In the genomic region with DNA sequence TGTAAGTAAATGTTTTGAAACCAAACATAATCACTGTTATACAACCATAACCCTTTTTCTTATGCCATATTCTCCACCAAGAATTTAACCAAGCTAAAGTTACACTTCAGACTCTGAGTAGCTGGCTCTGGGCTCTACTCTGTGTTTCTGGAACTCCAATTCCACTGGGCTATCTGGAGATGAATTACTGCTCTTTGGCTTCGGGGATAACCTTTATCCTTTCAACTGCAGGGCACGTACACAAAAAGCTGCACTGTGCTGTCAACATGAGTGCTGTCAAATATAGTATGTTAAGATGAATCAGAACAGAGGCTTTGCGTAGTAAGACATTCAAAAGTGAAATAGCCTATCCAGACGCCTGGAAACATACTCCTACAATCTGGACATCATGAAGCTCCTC, we compare ENCODE assay signal across 29 cellular contexts.
"Had no signal": no experiment of that assay in that cellular context is flagged by ENCODE, and none has a peak within 500 bp of the region (broad histone marks: within the 10 kb centered on the region; RNA-seq: fewer than 3 reads in every experiment).

No MANE protein-coding gene starts in this region.

- H3K36me3 ChIP-seq: neural progenitor cell, pancreas, spleen, suprapubic skin, thoracic aorta, thyroid gland, tibial nerve, upper lobe of left lung, vagina had no signal

- H3K27me3 Mint-ChIP-seq: stimulated activated memory B cell treated with anti-CD40 and anti-IgM and Interleukin-4, amounts not matched to agents 10 μg/mL and 1 μg/mL and 100 μg/mL, for 72 hours; stimulated activated naive CD8-positive, alpha-beta T cell treated with anti-CD3 and anti-CD28 coated beads, Interleukin-15, amount 100 ng/mL, for 72 hours had no signal

- H3K9me3 Mint-ChIP-seq: natural killer cell; nephron; neural progenitor cell; stimulated activated memory B cell treated with anti-CD40 and anti-IgM and Interleukin-4, amounts not matched to agents 10 μg/mL and 1 μg/mL and 100 μg/mL, for 72 hours; stimulated activated naive CD8-positive, alpha-beta T cell treated with anti-CD3 and anti-CD28 coated beads, Interleukin-15, amount 100 ng/mL, for 72 hours had no signal

- H3K36me3 Mint-ChIP-seq: naive thymus-derived CD4-positive, alpha-beta T cell; natural killer cell; neural progenitor cell; stimulated activated memory B cell treated with anti-CD40 and anti-IgM and Interleukin-4, amounts not matched to agents 10 μg/mL and 1 μg/mL and 100 μg/mL, for 72 hours had no signal

- H3K4me3 Mint-ChIP-seq: naive thymus-derived CD4-positive, alpha-beta T cell; natural killer cell; nephron; neural progenitor cell; stimulated activated memory B cell treated with anti-CD40 and anti-IgM and Interleukin-4, amounts not matched to agents 10 μg/mL and 1 μg/mL and 100 μg/mL, for 72 hours; stimulated activated naive CD8-positive, alpha-beta T cell treated with anti-CD3 and anti-CD28 coated beads, Interleukin-15, amount 100 ng/mL, for 72 hours had no signal

- H3K27me3 ChIP-seq: neural progenitor cell, pancreas, spleen, suprapubic skin, thyroid gland, tibial nerve, upper lobe of left lung, vagina had no signal

- ATAC-seq: naive thymus-derived CD4-positive, alpha-beta T cell; natural killer cell; pancreas; psoas muscle; right cardiac atrium; sciatic nerve; stimulated activated memory B cell treated with anti-CD40 and anti-IgM and Interleukin-4, amounts not matched to agents 10 μg/mL and 1 μg/mL and 100 μg/mL, for 72 hours; stimulated activated naive CD8-positive, alpha-beta T cell treated with anti-CD3 and anti-CD28 coated beads, Interleukin-15, amount 100 ng/mL, for 72 hours; stimulated activated naive CD8-positive, alpha-beta T cell treated with anti-CD3 and anti-CD28 coated beads, Interleukin-15, Interleukin-2, amounts not matched to agents 100 U/mL and 50 U/mL, for 24 hours had no signal

- H3K4me3 ChIP-seq: neural progenitor cell, pancreas, psoas muscle, skin epidermis, smooth muscle cell, spleen, suprapubic skin, thoracic aorta, thyroid gland, tibial nerve, upper lobe of left lung, vagina had no signal

- H3K9me3 ChIP-seq: pancreas, psoas muscle, spleen, suprapubic skin, thoracic aorta, thyroid gland, tibial nerve, upper lobe of left lung, vagina had no signal

- DNase-seq: naive thymus-derived CD4-positive, alpha-beta T cell; natural killer cell; occipital lobe; pancreas; psoas muscle; right cardiac atrium; spleen; stimulated activated CD4-positive, alpha-beta T cell treated with anti-CD3 and anti-CD28 coated beads, Interleukin-12 subunit alpha, Interleukin-12 subunit beta, amount 100 ng/mL, for 4 hours; stimulated activated CD4-positive, alpha-beta T cell treated with anti-CD3 and anti-CD28 coated beads, Interleukin-1b, Interleukin-23, amount 100 ng/mL, for 48 hours; stimulated activated CD4-positive, alpha-beta T cell treated with anti-CD3 and anti-CD28 coated beads, Interleukin-4, amount 100 ng/mL, for 1 hour; stimulated activated CD4-positive, alpha-beta T cell treated with anti-CD3 and anti-CD28 coated beads, Interleukin-4, amount 100 ng/mL, for 4 hours; stimulated activated CD8-positive, alpha-beta memory T cell treated with anti-CD3 and anti-CD28 coated beads, Interleukin-4, amount 100 ng/mL, for 48 hours; stimulated activated naive CD4-positive, alpha-beta T cell; stimulated activated naive CD8-positive, alpha-beta T cell treated with anti-CD3 and anti-CD28 coated beads, Interleukin-15, amount 100 ng/mL, for 72 hours; stimulated activated naive CD8-positive, alpha-beta T cell treated with anti-CD3 and anti-CD28 coated beads, Interleukin-15, Interleukin-2, amounts not matched to agents 100 U/mL and 50 U/mL, for 24 hours; substantia nigra; thyroid gland; trophoblast cell; upper lobe of left lung had no signal

- H3K27ac ChIP-seq: neural progenitor cell, pancreas, psoas muscle, skin epidermis, spleen, suprapubic skin, thoracic aorta, thyroid gland, tibial nerve, upper lobe of left lung, vagina had no signal

- H3K4me1 ChIP-seq: neural progenitor cell, pancreas, psoas muscle, spleen, suprapubic skin, thyroid gland, tibial nerve, upper lobe of left lung, vagina had no signal

- H3K27ac Mint-ChIP-seq: naive thymus-derived CD4-positive, alpha-beta T cell; natural killer cell; nephron; neural progenitor cell; stimulated activated memory B cell treated with anti-CD40 and anti-IgM and Interleukin-4, amounts not matched to agents 10 μg/mL and 1 μg/mL and 100 μg/mL, for 72 hours; stimulated activated naive CD8-positive, alpha-beta T cell treated with anti-CD3 and anti-CD28 coated beads, Interleukin-15, amount 100 ng/mL, for 72 hours had no signal

- H3K4me1 Mint-ChIP-seq: naive thymus-derived CD4-positive, alpha-beta T cell; natural killer cell; neural progenitor cell; stimulated activated memory B cell treated with anti-CD40 and anti-IgM and Interleukin-4, amounts not matched to agents 10 μg/mL and 1 μg/mL and 100 μg/mL, for 72 hours; stimulated activated naive CD8-positive, alpha-beta T cell treated with anti-CD3 and anti-CD28 coated beads, Interleukin-15, amount 100 ng/mL, for 72 hours had no signal
